Comparison of ENCODE assay signal across 15 cellular contexts in the genomic region with DNA sequence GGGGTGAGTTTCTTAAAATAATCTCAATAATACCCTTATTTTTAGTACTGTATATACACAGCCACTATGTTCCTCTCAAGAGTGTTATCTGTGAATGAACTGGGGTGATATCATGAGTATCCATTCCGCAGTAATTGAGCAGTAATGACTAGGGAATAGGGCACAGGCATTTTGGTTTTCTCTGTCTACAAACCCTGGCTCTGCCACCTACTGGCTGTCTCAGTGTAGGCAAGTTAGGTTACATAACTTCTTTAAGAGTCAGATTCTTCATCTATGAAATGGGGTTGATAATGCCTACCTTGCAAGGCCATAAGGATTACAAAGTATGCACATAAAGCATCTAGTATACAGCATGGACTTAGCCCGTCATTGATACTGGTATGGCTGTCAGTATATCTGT.
DNase-seq lines count a peak whose midpoint lies in the region; ATAC-seq, FAIRE-seq and TF ChIP-seq lines count a peak whose summit lies in the region.
"Had no signal": no experiment of that assay in that cellular context is flagged by ENCODE, and none has a peak within 500 bp of the region (broad histone marks: within the 10 kb centered on the region; RNA-seq: fewer than 3 reads in every experiment).

No MANE protein-coding gene starts in this region.

- no peak overlapping the region for H3K27ac ChIP-seq in brain microvascular endothelial cell
- H3K27ac ChIP-seq: vagina had no signal

- H3K36me3 Mint-ChIP-seq in neural crest cell (ENCODE audit: low read depth) = no peaks in the 10 kb centered on the region
- H3K36me3 Mint-ChIP-seq: CD4-positive, CD25-positive, alpha-beta regulatory T cell had no signal

- FAIRE-seq in GM12891 (lab: Jason Lieb, UNC) = no peak
- FAIRE-seq: G401.6 had no signal

- H3K9ac ChIP-seq in Loucy (ENCODE audit: low read depth, low read length, poor library complexity, severe bottlenecking) = no peak overlapping the region

- H3F3A ChIP-seq in Loucy (ENCODE audit: low read depth) = no peaks in the 10 kb centered on the region

- no peak for ATAC-seq in GM18868 (IDR thresholded peaks at IDR 0.05; ENCODE audit: unreplicated experiment)

- H3K36me3 ChIP-seq in Loucy (ENCODE audit: insufficient read depth, low read length) (no peaks in the 10 kb centered on the region), brain microvascular endothelial cell (replicated peaks) (no peaks in the 10 kb centered on the region)
- H3K36me3 ChIP-seq: vagina had no signal

- H3K27ac Mint-ChIP-seq in neural crest cell (ENCODE audit: unreplicated experiment) = no peak overlapping the region
- H3K27ac Mint-ChIP-seq: CD4-positive, CD25-positive, alpha-beta regulatory T cell; progenitor cell of endocrine pancreas had no signal

- H3K4me1 ChIP-seq in Loucy (ENCODE audit: insufficient read depth, low read length, poor library complexity, severe bottlenecking) = no peaks in the 10 kb centered on the region
- H3K4me1 ChIP-seq: vagina had no signal

- in situ Hi-C loops in brain microvascular endothelial cell (cut with HindIII; ENCODE audit: low pct_ligation_motif_present, low sequenced_read_pairs) = no loop called here

- no peaks in the 10 kb centered on the region for H3K9me3 ChIP-seq in Loucy (ENCODE audit: insufficient read depth, low read depth, low read length)
- H3K9me3 ChIP-seq: vagina had no signal

- H2AFZ ChIP-seq in Loucy (ENCODE audit: low read length) = no peak overlapping the region

- no peaks in the 10 kb centered on the region for H3K9me2 ChIP-seq in Loucy (replicated peaks; ENCODE audit: low read depth, low read length)

- TF ChIP-seq CTCF in GM12865 (IDR thresholded peaks at IDR 0.05; ENCODE audit: insufficient read depth, low read depth, low read length, missing control alignments) (peak; percentile 27), Loucy (conservative IDR thresholded peaks at IDR 0.05; ENCODE audit: low read length) (peak; percentile 58), brain microvascular endothelial cell (IDR thresholded peaks at IDR 0.05; ENCODE audit: low read depth, low read length, missing control alignments) (peak; percentile 34), neural crest cell (conservative IDR thresholded peaks at IDR 0.05) (peak; percentile 34)

- H3K4me3 Mint-ChIP-seq in neural crest cell = no peak overlapping the region
- H3K4me3 Mint-ChIP-seq: CD4-positive, CD25-positive, alpha-beta regulatory T cell had no signal

- no peak for TF ChIP-seq POLR2A in GM12891 (IDR thresholded peaks at IDR 0.05; ENCODE audit: low read depth, low read length)

- H4K20me1 ChIP-seq in Loucy (ENCODE audit: insufficient read depth, low read length, poor library complexity, severe bottlenecking) = no peaks in the 10 kb centered on the region

- H3K9me3 Mint-ChIP-seq in neural crest cell = no peaks in the 10 kb centered on the region

- no peak overlapping the region for H3K4me2 ChIP-seq in Loucy (ENCODE audit: low read depth, low read length, poor library complexity, severe bottlenecking)

- no peaks in the 10 kb centered on the region for H3K79me2 ChIP-seq in Loucy (ENCODE audit: insufficient read depth, low read length)

- H3K27me3 Mint-ChIP-seq in neural crest cell (ENCODE audit: low read depth) = no peaks in the 10 kb centered on the region
- H3K27me3 Mint-ChIP-seq: CD4-positive, CD25-positive, alpha-beta regulatory T cell; progenitor cell of endocrine pancreas had no signal

- H3K4me3 ChIP-seq in GM12865 (ENCODE audit: low read depth, low read length) (no peak overlapping the region), Loucy (ENCODE audit: low read length, poor library complexity, severe bottlenecking) (no peak overlapping the region), brain microvascular endothelial cell (ENCODE audit: low read depth, low read length) (no peak overlapping the region)
- H3K4me3 ChIP-seq: vagina had no signal

- no peaks in the 10 kb centered on the region for H3K27me3 ChIP-seq in Loucy (ENCODE audit: insufficient read depth, low read length, poor library complexity, severe bottlenecking)
- H3K27me3 ChIP-seq in brain microvascular endothelial cell (replicated peaks) = no peaks in the 10 kb centered on the region
- H3K27me3 ChIP-seq: vagina had no signal

- no peaks in the 10 kb centered on the region for H3K4me1 Mint-ChIP-seq in neural crest cell
- H3K4me1 Mint-ChIP-seq: CD4-positive, CD25-positive, alpha-beta regulatory T cell had no signal

- no peak for DNase-seq in GM12865 (ENCODE audit: low read depth)
- no peak for DNase-seq in brain microvascular endothelial cell
- DNase-seq in neural crest cell (ENCODE audit: low read depth, low spot score) = no peak
- no peak for DNase-seq in GM12891 (ENCODE audit: insufficient read length, low spot score)
- DNase-seq in KG1 (lab: John Stamatoyannopoulos, UW) = no peak
- DNase-seq: activated gamma-delta T cell; CD4-positive, CD25-positive, alpha-beta regulatory T cell; dermis blood vessel endothelial cell; MV-4-11; stimulated activated CD4-positive, alpha-beta T cell treated with anti-CD3 and anti-CD28 coated beads, Interleukin-12 subunit alpha, Interleukin-12 subunit beta, amount 100 ng/mL, for 4 hours had no signal

TF ChIP-seq in GM12891, 5 proteins besides CTCF, POLR2A, EP300 and RAD21:
- TF ChIP-seq TAF1 (IDR thresholded peaks at IDR 0.05; ENCODE audit: low read depth, low read length) = no peak
- TF ChIP-seq POLR2AphosphoS5 (IDR thresholded peaks at IDR 0.05; ENCODE audit: low read depth, low read length) = no peak
- no peak for TF ChIP-seq PAX5 (IDR thresholded peaks at IDR 0.05; ENCODE audit: insufficient read depth, low read length, severe bottlenecking)
- no peak for TF ChIP-seq POU2F2 (IDR thresholded peaks at IDR 0.05; ENCODE audit: low read depth, low read length)
- TF ChIP-seq SPI1 (IDR thresholded peaks at IDR 0.05; ENCODE audit: low read depth, low read length) = no peak
